Comparison of ENCODE assay signal across 13 cellular contexts in genomic region chr5:128426090-128426534, GRCh38.
DNase-seq lines count a peak whose midpoint lies in the region; ATAC-seq lines count a peak whose summit lies in the region.
"Had no signal": no experiment of that assay in that cellular context is flagged by ENCODE, and none has a peak within 500 bp of the region (broad histone marks: within the 10 kb centered on the region; RNA-seq: fewer than 3 reads in every experiment).

No MANE protein-coding gene starts in this region.

- ATAC-seq in GM19351 (IDR thresholded peaks at IDR 0.05; ENCODE audit: unreplicated experiment) = peak; percentile 79
- peak; percentile 92 for ATAC-seq in HG02642 (IDR thresholded peaks at IDR 0.05; ENCODE audit: poor library complexity, unreplicated experiment)
- ATAC-seq in HG03439 (IDR thresholded peaks at IDR 0.05; ENCODE audit: unreplicated experiment) = peak; percentile 93
- ATAC-seq: left lobe of liver had no signal

- DNase-seq in renal cortical epithelial cell (ENCODE audit: low read depth) = peak; percentile 7
- DNase-seq in SW 1271 (lab: John Stamatoyannopoulos, UW) = no peak
- no peak for DNase-seq in activated CD8-positive, alpha-beta memory T cell treated with anti-CD3 and anti-CD28 coated beads, Interleukin-2, amount 50 U/mL, for 48 hours
- DNase-seq in NCI-H2171 treated with DMSO at 0.1 percent for 48 hours (lab: John Stamatoyannopoulos, UW) = no peak
- no peak for DNase-seq in HPDE6-E6E7 (ENCODE audit: extremely low spot score)
- DNase-seq: activated gamma-delta T cell; Calu3; nucleus accumbens; stimulated activated CD4-positive, alpha-beta T cell treated with anti-CD3 and anti-CD28 coated beads, Interleukin-4, amount 100 ng/mL, for 1 hour had no signal
